In the genomic region with DNA sequence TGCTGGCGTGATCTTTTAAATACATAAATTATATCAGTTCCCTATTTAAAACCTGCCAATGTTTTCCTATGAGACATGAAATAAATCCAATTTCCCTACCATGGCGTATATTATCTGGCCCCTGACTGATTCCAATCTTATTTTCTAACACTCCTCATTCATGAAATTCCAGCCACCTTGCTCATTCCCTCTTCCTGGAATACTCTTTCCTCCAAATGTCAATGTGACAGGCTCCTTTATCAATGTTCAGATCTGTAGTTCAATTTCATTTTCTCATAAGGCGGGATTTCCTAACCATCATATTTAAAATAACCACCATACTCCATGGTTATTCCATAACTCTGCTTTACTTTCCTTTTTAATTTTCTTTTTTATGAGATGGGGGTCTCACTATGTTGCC, we compare ENCODE assay signal across 1 cellular context.
TF ChIP-seq lines count a peak whose summit lies in the region.

No MANE protein-coding gene starts in this region.

TF ChIP-seq in HCT116, 20 proteins besides CTCF, POLR2A, EP300 and RAD21:
- TF ChIP-seq, protein P1, sequence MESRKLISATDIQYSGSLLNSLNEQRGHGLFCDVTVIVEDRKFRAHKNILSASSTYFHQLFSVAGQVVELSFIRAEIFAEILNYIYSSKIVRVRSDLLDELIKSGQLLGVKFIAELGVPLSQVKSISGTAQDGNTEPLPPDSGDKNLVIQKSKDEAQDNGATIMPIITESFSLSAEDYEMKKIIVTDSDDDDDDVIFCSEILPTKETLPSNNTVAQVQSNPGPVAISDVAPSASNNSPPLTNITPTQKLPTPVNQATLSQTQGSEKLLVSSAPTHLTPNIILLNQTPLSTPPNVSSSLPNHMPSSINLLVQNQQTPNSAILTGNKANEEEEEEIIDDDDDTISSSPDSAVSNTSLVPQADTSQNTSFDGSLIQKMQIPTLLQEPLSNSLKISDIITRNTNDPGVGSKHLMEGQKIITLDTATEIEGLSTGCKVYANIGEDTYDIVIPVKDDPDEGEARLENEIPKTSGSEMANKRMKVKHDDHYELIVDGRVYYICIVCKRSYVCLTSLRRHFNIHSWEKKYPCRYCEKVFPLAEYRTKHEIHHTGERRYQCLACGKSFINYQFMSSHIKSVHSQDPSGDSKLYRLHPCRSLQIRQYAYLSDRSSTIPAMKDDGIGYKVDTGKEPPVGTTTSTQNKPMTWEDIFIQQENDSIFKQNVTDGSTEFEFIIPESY (IDR thresholded peaks at IDR 0.05; ENCODE audit: extremely low read depth, insufficient replicate concordance, low read length): no peak
- TF ChIP-seq CEBPB (IDR thresholded peaks at IDR 0.05; ENCODE audit: low read depth): no peak
- TF ChIP-seq ZNF274 (IDR thresholded peaks at IDR 0.05; ENCODE audit: low read depth, low read length): no peak
- TF ChIP-seq ELF1 (IDR thresholded peaks at IDR 0.05; ENCODE audit: borderline replicate concordance, low read depth): no peak
- no peak for TF ChIP-seq JUND (IDR thresholded peaks at IDR 0.05)
- no peak for TF ChIP-seq ZFX (IDR thresholded peaks at IDR 0.05)
- TF ChIP-seq YY1 (IDR thresholded peaks at IDR 0.05; ENCODE audit: extremely low read depth, insufficient replicate concordance, low read depth, low read length): no peak
- TF ChIP-seq EZH2 (IDR thresholded peaks at IDR 0.05): no peak
- no peak for TF ChIP-seq EZH2phosphoT487 (IDR thresholded peaks at IDR 0.05; ENCODE audit: borderline replicate concordance)
- TF ChIP-seq POLR2AphosphoS5 (IDR thresholded peaks at IDR 0.05; ENCODE audit: low read depth, low read length): no peak
- TF ChIP-seq, protein P2, sequence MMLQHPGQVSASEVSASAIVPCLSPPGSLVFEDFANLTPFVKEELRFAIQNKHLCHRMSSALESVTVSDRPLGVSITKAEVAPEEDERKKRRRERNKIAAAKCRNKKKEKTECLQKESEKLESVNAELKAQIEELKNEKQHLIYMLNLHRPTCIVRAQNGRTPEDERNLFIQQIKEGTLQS (IDR thresholded peaks at IDR 0.05): no peak
- no peak for TF ChIP-seq CBX3 (IDR thresholded peaks at IDR 0.05; ENCODE audit: low read depth)
